ENCODE assay signal across 1 cellular context in the genomic region with DNA sequence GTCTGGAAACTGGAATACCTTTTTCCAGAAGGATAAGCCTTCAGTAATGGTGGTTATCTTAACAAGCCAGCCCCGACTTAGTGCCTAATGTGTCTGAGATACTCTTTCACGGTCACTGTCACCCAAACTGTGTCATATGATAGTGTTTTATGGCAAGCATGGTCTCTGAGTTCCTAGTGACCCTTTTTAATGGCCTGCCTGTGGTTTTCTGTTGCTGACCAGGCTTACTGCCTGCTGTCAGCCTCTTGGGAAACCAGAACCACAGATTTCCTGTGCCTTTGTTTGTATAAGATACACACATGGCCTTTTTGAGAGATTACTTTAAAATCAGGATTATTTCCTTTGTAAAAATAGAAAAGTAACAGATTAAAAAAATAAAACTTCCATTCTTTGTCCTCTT.
A peak's percentile ranks its signal among the peaks of the same experiment; 100 is the strongest.
TF ChIP-seq lines count a peak whose summit lies in the region.

No MANE protein-coding gene starts in this region.

TF ChIP-seq in K562, 482 proteins besides CTCF, POLR2A, EP300 and RAD21 (continued from another document and continues in another):
- TF ChIP-seq, protein P1, sequence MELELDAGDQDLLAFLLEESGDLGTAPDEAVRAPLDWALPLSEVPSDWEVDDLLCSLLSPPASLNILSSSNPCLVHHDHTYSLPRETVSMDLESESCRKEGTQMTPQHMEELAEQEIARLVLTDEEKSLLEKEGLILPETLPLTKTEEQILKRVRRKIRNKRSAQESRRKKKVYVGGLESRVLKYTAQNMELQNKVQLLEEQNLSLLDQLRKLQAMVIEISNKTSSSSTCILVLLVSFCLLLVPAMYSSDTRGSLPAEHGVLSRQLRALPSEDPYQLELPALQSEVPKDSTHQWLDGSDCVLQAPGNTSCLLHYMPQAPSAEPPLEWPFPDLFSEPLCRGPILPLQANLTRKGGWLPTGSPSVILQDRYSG (tag; conservative IDR thresholded peaks at IDR 0.05; ENCODE audit: low read depth) = peak; percentile 73; the same call in 1 of the 2 replicates
- no peak for TF ChIP-seq CEBPG (CRISPR knock-in tag; IDR thresholded peaks at IDR 0.05)
- TF ChIP-seq CEBPG (tag; conservative IDR thresholded peaks at IDR 0.05 in 1 of 2, IDR thresholded peaks at IDR 0.05 in 1 of 2) = peak; percentile 40 to 61; a peak in 3 of 4 replicates
- no peak for TF ChIP-seq ATF1 (CRISPR knock-in tag; IDR thresholded peaks at IDR 0.05)
- peak; percentile 53 for TF ChIP-seq ATF1 (tag; IDR thresholded peaks at IDR 0.05)
- TF ChIP-seq PTRF (tag; IDR thresholded peaks at IDR 0.05) = no peak
- peak; percentile 95 for TF ChIP-seq CBFA2T2 (conservative IDR thresholded peaks at IDR 0.05)
- 0 out of 2 replicates have a peak, but pooled peaks have one; percentile 25 for TF ChIP-seq MYNN (IDR thresholded peaks at IDR 0.05)
- TF ChIP-seq MYNN (CRISPR knock-in tag; IDR thresholded peaks at IDR 0.05) = no peak
- TF ChIP-seq FOXA1 (IDR thresholded peaks at IDR 0.05; ENCODE audit: borderline replicate concordance) = peak; percentile 41; the same call in 1 of the 2 replicates
- peak; percentile 42; the same call in 1 of the 2 replicates for TF ChIP-seq TOE1 (IDR thresholded peaks at IDR 0.05; ENCODE audit: borderline replicate concordance)
- no peak for TF ChIP-seq TOE1 (CRISPR knock-in tag; IDR thresholded peaks at IDR 0.05; ENCODE audit: borderline replicate concordance, low read depth)
- TF ChIP-seq SMAD4 (CRISPR knock-in tag; conservative IDR thresholded peaks at IDR 0.05) = peak; percentile 88
- no peak for TF ChIP-seq ZNF311 (CRISPR knock-in tag; IDR thresholded peaks at IDR 0.05)
- no peak for TF ChIP-seq ZBTB8A (IDR thresholded peaks at IDR 0.05; ENCODE audit: partially characterized antibody)
- TF ChIP-seq NR2C2 (CRISPR knock-in tag; IDR thresholded peaks at IDR 0.05) = no peak
- TF ChIP-seq NR2C2 (tag; IDR thresholded peaks at IDR 0.05) = peak; percentile 66; the same call in 1 of the 2 replicates
- peak; percentile 98 for TF ChIP-seq TEAD4 (IDR thresholded peaks at IDR 0.05; ENCODE audit: low read length)
- no peak for TF ChIP-seq TEAD4 (CRISPR knock-in tag; IDR thresholded peaks at IDR 0.05; ENCODE audit: borderline replicate concordance)
- TF ChIP-seq, protein P2, sequence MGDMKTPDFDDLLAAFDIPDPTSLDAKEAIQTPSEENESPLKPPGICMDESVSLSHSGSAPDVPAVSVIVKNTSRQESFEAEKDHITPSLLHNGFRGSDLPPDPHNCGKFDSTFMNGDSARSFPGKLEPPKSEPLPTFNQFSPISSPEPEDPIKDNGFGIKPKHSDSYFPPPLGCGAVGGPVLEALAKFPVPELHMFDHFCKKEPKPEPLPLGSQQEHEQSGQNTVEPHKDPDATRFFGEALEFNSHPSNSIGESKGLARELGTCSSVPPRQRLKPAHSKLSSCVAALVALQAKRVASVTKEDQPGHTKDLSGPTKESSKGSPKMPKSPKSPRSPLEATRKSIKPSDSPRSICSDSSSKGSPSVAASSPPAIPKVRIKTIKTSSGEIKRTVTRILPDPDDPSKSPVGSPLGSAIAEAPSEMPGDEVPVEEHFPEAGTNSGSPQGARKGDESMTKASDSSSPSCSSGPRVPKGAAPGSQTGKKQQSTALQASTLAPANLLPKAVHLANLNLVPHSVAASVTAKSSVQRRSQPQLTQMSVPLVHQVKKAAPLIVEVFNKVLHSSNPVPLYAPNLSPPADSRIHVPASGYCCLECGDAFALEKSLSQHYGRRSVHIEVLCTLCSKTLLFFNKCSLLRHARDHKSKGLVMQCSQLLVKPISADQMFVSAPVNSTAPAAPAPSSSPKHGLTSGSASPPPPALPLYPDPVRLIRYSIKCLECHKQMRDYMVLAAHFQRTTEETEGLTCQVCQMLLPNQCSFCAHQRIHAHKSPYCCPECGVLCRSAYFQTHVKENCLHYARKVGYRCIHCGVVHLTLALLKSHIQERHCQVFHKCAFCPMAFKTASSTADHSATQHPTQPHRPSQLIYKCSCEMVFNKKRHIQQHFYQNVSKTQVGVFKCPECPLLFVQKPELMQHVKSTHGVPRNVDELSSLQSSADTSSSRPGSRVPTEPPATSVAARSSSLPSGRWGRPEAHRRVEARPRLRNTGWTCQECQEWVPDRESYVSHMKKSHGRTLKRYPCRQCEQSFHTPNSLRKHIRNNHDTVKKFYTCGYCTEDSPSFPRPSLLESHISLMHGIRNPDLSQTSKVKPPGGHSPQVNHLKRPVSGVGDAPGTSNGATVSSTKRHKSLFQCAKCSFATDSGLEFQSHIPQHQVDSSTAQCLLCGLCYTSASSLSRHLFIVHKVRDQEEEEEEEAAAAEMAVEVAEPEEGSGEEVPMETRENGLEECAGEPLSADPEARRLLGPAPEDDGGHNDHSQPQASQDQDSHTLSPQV (IDR thresholded peaks at IDR 0.05) = 0 out of 2 replicates have a peak, but pooled peaks have one; percentile 48
- TF ChIP-seq, protein P3, sequence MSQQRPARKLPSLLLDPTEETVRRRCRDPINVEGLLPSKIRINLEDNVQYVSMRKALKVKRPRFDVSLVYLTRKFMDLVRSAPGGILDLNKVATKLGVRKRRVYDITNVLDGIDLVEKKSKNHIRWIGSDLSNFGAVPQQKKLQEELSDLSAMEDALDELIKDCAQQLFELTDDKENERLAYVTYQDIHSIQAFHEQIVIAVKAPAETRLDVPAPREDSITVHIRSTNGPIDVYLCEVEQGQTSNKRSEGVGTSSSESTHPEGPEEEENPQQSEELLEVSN (IDR thresholded peaks at IDR 0.05; ENCODE audit: borderline replicate concordance in 1 of 2, extremely low read depth in 1 of 2, insufficient read depth in 1 of 2, insufficient read length in 1 of 2, low read depth in 1 of 2, low read length in 1 of 2, poor library complexity in 1 of 2, severe bottlenecking in 1 of 2) = no peak
- TF ChIP-seq MIER1 (IDR thresholded peaks at IDR 0.05; ENCODE audit: low read depth) = no peak
- TF ChIP-seq MTA2 (IDR thresholded peaks at IDR 0.05; ENCODE audit: low read depth) = peak; percentile 86
- TF ChIP-seq RCOR1 (IDR thresholded peaks at IDR 0.05; ENCODE audit: borderline replicate concordance in 1 of 2, low read depth in 2 of 2, low read length in 2 of 2) = peak; percentile 78 to 98
- TF ChIP-seq FOXJ2 (tag; IDR thresholded peaks at IDR 0.05) = no peak
- peak; percentile 82 for TF ChIP-seq RNF2 (IDR thresholded peaks at IDR 0.05)
- no peak for TF ChIP-seq ZNF785 (CRISPR knock-in tag; IDR thresholded peaks at IDR 0.05)
- peak; percentile 81; the same call in 1 of the 2 replicates for TF ChIP-seq LCOR (CRISPR knock-in tag; IDR thresholded peaks at IDR 0.05)
- peak in 1 of 2 experiments; percentile 59; a peak in 1 of 4 replicates for TF ChIP-seq TBL1XR1 (IDR thresholded peaks at IDR 0.05; ENCODE audit: low read length in 2 of 2)
- TF ChIP-seq KDM1A (IDR thresholded peaks at IDR 0.05) = peak; percentile 98 to 99
- peak; percentile 80 to 88 for TF ChIP-seq TRIM24 (IDR thresholded peaks at IDR 0.05)
- 0 out of 2 replicates have a peak, but pooled peaks have one; percentile 16 for TF ChIP-seq MBD2 (IDR thresholded peaks at IDR 0.05; ENCODE audit: borderline replicate concordance, low read depth)
- TF ChIP-seq HEY1 (CRISPR knock-in tag; IDR thresholded peaks at IDR 0.05; ENCODE audit: borderline replicate concordance) = peak; percentile 91; the same call in 1 of the 2 replicates
- TF ChIP-seq BCOR (IDR thresholded peaks at IDR 0.05) = no peak
- TF ChIP-seq MAZ (CRISPR knock-in tag; conservative IDR thresholded peaks at IDR 0.05 in 1 of 2, IDR thresholded peaks at IDR 0.05 in 1 of 2) = peak in 1 of 2 experiments; percentile 49; a peak in 1 of 4 replicates
- TF ChIP-seq ZMIZ1 (IDR thresholded peaks at IDR 0.05; ENCODE audit: low read depth in 2 of 2, low read length in 2 of 2) = peak in 1 of 2 experiments; percentile 85; a peak in 2 of 4 replicates
- no peak for TF ChIP-seq NR1H2 (CRISPR knock-in tag; IDR thresholded peaks at IDR 0.05)
- no peak for TF ChIP-seq EHMT2 (IDR thresholded peaks at IDR 0.05)
- TF ChIP-seq GABPB1 (CRISPR knock-in tag; IDR thresholded peaks at IDR 0.05) = peak; percentile 29; the same call in 1 of the 2 replicates
- 0 out of 2 replicates have a peak, but pooled peaks have one; percentile 28 for TF ChIP-seq MEF2A (IDR thresholded peaks at IDR 0.05; ENCODE audit: control insufficient read depth, low read depth, low read length)
- peak; percentile 94 for TF ChIP-seq HDAC2 (IDR thresholded peaks at IDR 0.05)
- peak; percentile 99 for TF ChIP-seq HES1 (IDR thresholded peaks at IDR 0.05; ENCODE audit: low read depth)
- TF ChIP-seq MECOM (CRISPR knock-in tag; IDR thresholded peaks at IDR 0.05) = peak; percentile 79; the same call in 1 of the 2 replicates
- TF ChIP-seq ZNF668 (CRISPR knock-in tag; IDR thresholded peaks at IDR 0.05) = no peak
- peak; percentile 77 for TF ChIP-seq FOSL1 (tag; conservative IDR thresholded peaks at IDR 0.05)
- TF ChIP-seq TAF15 (IDR thresholded peaks at IDR 0.05; ENCODE audit: low read depth, low read length) = no peak
- TF ChIP-seq ZKSCAN8 (CRISPR knock-in tag; IDR thresholded peaks at IDR 0.05) = peak; percentile 46; the same call in 1 of the 2 replicates
- peak in 1 of 2 experiments; percentile 41; a peak in 1 of 4 replicates for TF ChIP-seq FOXK2 (conservative IDR thresholded peaks at IDR 0.05 in 1 of 2, IDR thresholded peaks at IDR 0.05 in 1 of 2; ENCODE audit: low read depth in 2 of 2)
- TF ChIP-seq CC2D1A (IDR thresholded peaks at IDR 0.05) = peak; percentile 72; the same call in 1 of the 2 replicates
- TF ChIP-seq RUNX1 (IDR thresholded peaks at IDR 0.05; ENCODE audit: low read depth) = 0 out of 2 replicates have a peak, but pooled peaks have one; percentile 70
- peak in 1 of 2 experiments; percentile 55; a peak in 1 of 4 replicates for TF ChIP-seq ETV6 (IDR thresholded peaks at IDR 0.05; ENCODE audit: borderline replicate concordance in 1 of 2, low read depth in 2 of 2, low read length in 1 of 2)
- TF ChIP-seq ETV6 (CRISPR knock-in tag; IDR thresholded peaks at IDR 0.05; ENCODE audit: borderline replicate concordance) = no peak
- TF ChIP-seq ATF3 (IDR thresholded peaks at IDR 0.05) = peak; percentile 36; the same call in 1 of the 2 replicates
- no peak for TF ChIP-seq ATF3 (CRISPR knock-in tag; conservative IDR thresholded peaks at IDR 0.05)
- TF ChIP-seq MCM2 (IDR thresholded peaks at IDR 0.05; ENCODE audit: low read depth) = no peak
- peak in 1 of 3 experiments; percentile 68; a peak in 2 of 6 replicates for TF ChIP-seq ZBTB11 (CRISPR knock-in tag; IDR thresholded peaks at IDR 0.05)
- TF ChIP-seq NR3C1 (CRISPR knock-in tag; IDR thresholded peaks at IDR 0.05) = no peak
- peak; percentile 78 for TF ChIP-seq ZNF766 (CRISPR knock-in tag; conservative IDR thresholded peaks at IDR 0.05)
- TF ChIP-seq HNRNPK (IDR thresholded peaks at IDR 0.05; ENCODE audit: low read depth, low read length, poor library complexity, severe bottlenecking) = no peak
- peak; percentile 81 for TF ChIP-seq SMARCE1 (IDR thresholded peaks at IDR 0.05)
